In genomic region chr14:20409226-20409625, GRCh38 we compare ENCODE assay signal across 18 cellular contexts. TPM values are rescaled to one million over a fixed set of nuclear protein-coding genes. Genes with fewer than 3 reads are reported as not detected.
A peak's percentile ranks its signal among the peaks of the same experiment; 100 is the strongest.
DNase-seq lines count a peak whose midpoint lies in the region; ATAC-seq and TF ChIP-seq lines count a peak whose summit lies in the region.
"Had no signal": no experiment of that assay in that cellular context is flagged by ENCODE, and none has a peak within 500 bp of the region (broad histone marks: within the 10 kb centered on the region; RNA-seq: fewer than 3 reads in every experiment).

No MANE protein-coding gene starts in this region.

- ATAC-seq in naive thymus-derived CD8-positive, alpha-beta T cell = no peak
- ATAC-seq in HG02852 (IDR thresholded peaks at IDR 0.05; ENCODE audit: unreplicated experiment) = no peak
- ATAC-seq: left colon had no signal

- POLR2A ChIA-PET in CD8-positive, alpha-beta memory T cell (lab: Charles Lee) = no interaction called here
- POLR2A ChIA-PET in naive thymus-derived CD8-positive, alpha-beta T cell (lab: Charles Lee) = interaction anchor here (0.7 kb wide), 1 partner anchor 26 kb away, joined by 3 read pairs; no protein-coding TSS in a partner anchor

- H3K4me1 Mint-ChIP-seq in CD8-positive, alpha-beta memory T cell = peaks cover 46 to 74% (median 69%) of the 10 kb centered on the region in 3 donors
- H3K4me1 Mint-ChIP-seq in IgD-negative memory B cell (peaks cover 25 to 46% (median 31%) of the 10 kb centered on the region in 3 donors), glutamatergic neuron (ENCODE audit: low read depth, unreplicated experiment) (no peaks in the 10 kb centered on the region)
- peaks cover 41 to 80% (median 57%) of the 10 kb centered on the region in 4 donors for H3K4me1 Mint-ChIP-seq in naive thymus-derived CD8-positive, alpha-beta T cell

- no peaks in the 10 kb centered on the region for H3K9me3 ChIP-seq in CD8-positive, alpha-beta memory T cell (ENCODE audit: low read length)
- H3K9me3 ChIP-seq: MG63 had no signal

- H3K27ac ChIP-seq in CD8-positive, alpha-beta memory T cell (ENCODE audit: low read depth, low read length) = no peak overlapping the region
- H3K27ac ChIP-seq in brain microvascular endothelial cell = no peak overlapping the region
- H3K27ac ChIP-seq: C4-2B had no signal

- in situ Hi-C loops in brain microvascular endothelial cell (cut with HindIII; ENCODE audit: low pct_ligation_motif_present, low sequenced_read_pairs) = no loop called here

- H3K27me3 Mint-ChIP-seq in CD8-positive, alpha-beta memory T cell = no peaks in the 10 kb centered on the region
- no peaks in the 10 kb centered on the region for H3K27me3 Mint-ChIP-seq in IgD-negative memory B cell
- H3K27me3 Mint-ChIP-seq in naive thymus-derived CD8-positive, alpha-beta T cell = no peaks in the 10 kb centered on the region
- peaks cover 5% of the 10 kb centered on the region for H3K27me3 Mint-ChIP-seq in glutamatergic neuron (ENCODE audit: unreplicated experiment)
- H3K27me3 Mint-ChIP-seq: central memory CD8-positive, alpha-beta T cell; type B pancreatic cell had no signal

- no peaks in the 10 kb centered on the region for H3K9me3 Mint-ChIP-seq in CD8-positive, alpha-beta memory T cell
- H3K9me3 Mint-ChIP-seq in IgD-negative memory B cell (no peaks in the 10 kb centered on the region), glutamatergic neuron (ENCODE audit: unreplicated experiment) (peaks cover 2% of the 10 kb centered on the region)
- H3K9me3 Mint-ChIP-seq in naive thymus-derived CD8-positive, alpha-beta T cell = no peaks in the 10 kb centered on the region
- H3K9me3 Mint-ChIP-seq: activated naive CD4-positive, alpha-beta T cell treated with anti-CD3 and anti-CD28 coated beads for 36 hours; central memory CD8-positive, alpha-beta T cell; type B pancreatic cell had no signal

- H3K4me3 ChIP-seq in CD8-positive, alpha-beta memory T cell (ENCODE audit: low read length) = no peak overlapping the region
- no peak overlapping the region for H3K4me3 ChIP-seq in brain microvascular endothelial cell (ENCODE audit: low read depth, low read length)
- H3K4me3 ChIP-seq: MG63 had no signal

- CTCF ChIA-PET in CD8-positive, alpha-beta memory T cell (lab: Charles Lee) = no interaction called here

- TF ChIP-seq CTCF in brain microvascular endothelial cell (IDR thresholded peaks at IDR 0.05; ENCODE audit: low read depth, low read length, missing control alignments) (no peak), glutamatergic neuron (IDR thresholded peaks at IDR 0.05; ENCODE audit: partially characterized antibody, unreplicated experiment) (no peak)

- peaks cover 11% of the 10 kb centered on the region for H3K4me1 ChIP-seq in CD8-positive, alpha-beta memory T cell (ENCODE audit: insufficient read depth, low read length)

- peaks cover 0 to 54% (median 16%) of the 10 kb centered on the region in 3 donors for H3K36me3 Mint-ChIP-seq in CD8-positive, alpha-beta memory T cell
- H3K36me3 Mint-ChIP-seq in IgD-negative memory B cell = peaks cover 4% of the 10 kb centered on the region
- H3K36me3 Mint-ChIP-seq in naive thymus-derived CD8-positive, alpha-beta T cell = peaks cover 0 to 42% (median 8%) of the 10 kb centered on the region in 3 donors
- peaks cover 10% of the 10 kb centered on the region for H3K36me3 Mint-ChIP-seq in glutamatergic neuron (ENCODE audit: unreplicated experiment)

- H3K4me3 Mint-ChIP-seq in CD8-positive, alpha-beta memory T cell = peak overlapping the region in 1 of 7 donors; percentile 3
- H3K4me3 Mint-ChIP-seq in IgD-negative memory B cell = peak overlapping the region in 1 of 4 donors; percentile 30
- H3K4me3 Mint-ChIP-seq in naive thymus-derived CD8-positive, alpha-beta T cell = no peak overlapping the region
- H3K4me3 Mint-ChIP-seq in glutamatergic neuron (ENCODE audit: unreplicated experiment) = no peak overlapping the region
- H3K4me3 Mint-ChIP-seq: activated naive CD4-positive, alpha-beta T cell treated with anti-CD3 and anti-CD28 coated beads for 36 hours; central memory CD8-positive, alpha-beta T cell; type B pancreatic cell had no signal

- H3K27me3 ChIP-seq in CD8-positive, alpha-beta memory T cell (ENCODE audit: insufficient read depth, low read length, poor library complexity, severe bottlenecking) = no peaks in the 10 kb centered on the region
- H3K27me3 ChIP-seq in brain microvascular endothelial cell (replicated peaks) = no peaks in the 10 kb centered on the region
- H3K27me3 ChIP-seq: MG63 had no signal

- DNase-seq in CD8-positive, alpha-beta memory T cell = no peak
- DNase-seq in brain microvascular endothelial cell = peak; percentile 12
- no peak for DNase-seq in naive thymus-derived CD8-positive, alpha-beta T cell
- no peak for DNase-seq in NAMALWA (ENCODE audit: low spot score)
- DNase-seq in glutamatergic neuron = no peak
- DNase-seq in stimulated activated CD4-positive, alpha-beta T cell treated with anti-CD3 and anti-CD28 coated beads, Interleukin-15, amount 100 ng/mL, for 24 hours = no peak
- DNase-seq: activated naive CD4-positive, alpha-beta T cell treated with anti-CD3 and anti-CD28 coated beads for 36 hours; left colon; MG63; NK-92 treated with Interleukin-12 subunit alpha and Interleukin-12 subunit beta, amount 100 ng/mL, for 24 hours; SIG-M5; stimulated activated CD4-positive, alpha-beta T cell treated with anti-CD3 and anti-CD28 coated beads, Interleukin-4, amount 100 ng/mL, for 1 hour had no signal

- H3K27ac Mint-ChIP-seq in CD8-positive, alpha-beta memory T cell = peak overlapping the region; percentile 4 to 77 (median 30)
- peak overlapping the region; percentile 5 to 25 (median 8) for H3K27ac Mint-ChIP-seq in IgD-negative memory B cell
- H3K27ac Mint-ChIP-seq in naive thymus-derived CD8-positive, alpha-beta T cell = peak overlapping the region in 9 of 10 donors; percentile 7 to 73 (median 69)
- no peak overlapping the region for H3K27ac Mint-ChIP-seq in glutamatergic neuron (ENCODE audit: unreplicated experiment)
- H3K27ac Mint-ChIP-seq: activated naive CD4-positive, alpha-beta T cell treated with anti-CD3 and anti-CD28 coated beads for 36 hours; type B pancreatic cell had no signal

- H3K36me3 ChIP-seq in CD8-positive, alpha-beta memory T cell (ENCODE audit: insufficient read depth, low read length) = peaks cover 18% of the 10 kb centered on the region
- peaks cover 33% of the 10 kb centered on the region for H3K36me3 ChIP-seq in brain microvascular endothelial cell (replicated peaks)

RNA-seq across cellular contexts. Expression of gene TEP1, which starts 4.1 kb away (rescaled TPM):
- 10 to 100 TPM; 31.7 to 33.0 TPM for total RNA-seq in CD8-positive, alpha-beta memory T cell
- polyA plus RNA-seq in CD8-positive, alpha-beta memory T cell = 9.1 TPM
- polyA plus RNA-seq in IgD-negative memory B cell = 17.8 TPM
- total RNA-seq in naive thymus-derived CD8-positive, alpha-beta T cell = 10 to 100 TPM; 60.6 to 70.4 TPM
- polyA plus RNA-seq in naive thymus-derived CD8-positive, alpha-beta T cell = 1 to 10 TPM; 3.0 to 4.9 (median 4.5) TPM
- total RNA-seq in glutamatergic neuron (ENCODE audit: unreplicated experiment) = 22.7 TPM

RNA-seq across cellular contexts. Expression of gene KLHL33, which starts 26.7 kb away (rescaled TPM):
- under 1 TPM; 0.09 TPM for total RNA-seq in CD8-positive, alpha-beta memory T cell
- 0.12 TPM for polyA plus RNA-seq in CD8-positive, alpha-beta memory T cell
- 0.10 TPM for polyA plus RNA-seq in IgD-negative memory B cell
- total RNA-seq in naive thymus-derived CD8-positive, alpha-beta T cell = under 1 TPM; 0.52 to 0.57 TPM
- polyA plus RNA-seq in naive thymus-derived CD8-positive, alpha-beta T cell = under 1 TPM; 0.43 to 0.77 (median 0.43) TPM
- total RNA-seq in glutamatergic neuron (ENCODE audit: unreplicated experiment) = 0.15 TPM
- total RNA-seq: renal cortical epithelial cell had no signal

RNA-seq across cellular contexts. Expression of gene OSGEP, which starts 45.4 kb away (rescaled TPM):
- total RNA-seq in CD8-positive, alpha-beta memory T cell = 10 to 100 TPM; 58.0 to 58.1 TPM
- polyA plus RNA-seq in CD8-positive, alpha-beta memory T cell = 48.9 TPM
- polyA plus RNA-seq in IgD-negative memory B cell = 50.8 TPM
- total RNA-seq in naive thymus-derived CD8-positive, alpha-beta T cell = 10 to 100 TPM; 82.5 to 89.2 TPM
- 10 to 100 TPM; 38.8 to 43.3 (median 42.0) TPM for polyA plus RNA-seq in naive thymus-derived CD8-positive, alpha-beta T cell
- total RNA-seq in glutamatergic neuron (ENCODE audit: unreplicated experiment) = 65.0 TPM

RNA-seq across cellular contexts. Expression of gene APEX1, which starts 45.8 kb away (rescaled TPM):
- 100 to 1,000 TPM; 242 to 248 TPM for total RNA-seq in CD8-positive, alpha-beta memory T cell
- polyA plus RNA-seq in CD8-positive, alpha-beta memory T cell = 117 TPM
- polyA plus RNA-seq in IgD-negative memory B cell = 143 TPM
- 100 to 1,000 TPM; 137 to 144 TPM for total RNA-seq in naive thymus-derived CD8-positive, alpha-beta T cell
- polyA plus RNA-seq in naive thymus-derived CD8-positive, alpha-beta T cell = 100 to 1,000 TPM; 125 to 176 (median 148) TPM
- total RNA-seq in glutamatergic neuron (ENCODE audit: unreplicated experiment) = 265 TPM

RNA-seq across cellular contexts. Expression of gene PIP4P1, which starts 52.0 kb away (rescaled TPM):
- total RNA-seq in CD8-positive, alpha-beta memory T cell = 10 to 100 TPM; 29.5 to 33.5 TPM
- 36.4 TPM for polyA plus RNA-seq in CD8-positive, alpha-beta memory T cell
- polyA plus RNA-seq in IgD-negative memory B cell = 63.7 TPM
- 10 to 100 TPM; 74.2 to 76.1 TPM for total RNA-seq in naive thymus-derived CD8-positive, alpha-beta T cell
- 10 to 100 TPM; 21.0 to 31.1 (median 21.3) TPM for polyA plus RNA-seq in naive thymus-derived CD8-positive, alpha-beta T cell
- total RNA-seq in glutamatergic neuron (ENCODE audit: unreplicated experiment) = 49.1 TPM
